Comparison of ENCODE assay signal across 14 cellular contexts in genomic region chr6:44176935-44177509, GRCh38. TPM values are rescaled to one million over a fixed set of nuclear protein-coding genes. Genes with fewer than 3 reads are reported as not detected.
DNase-seq lines count a peak whose midpoint lies in the region; ATAC-seq, FAIRE-seq and TF ChIP-seq lines count a peak whose summit lies in the region.
"Had no signal": no experiment of that assay in that cellular context is flagged by ENCODE, and none has a peak within 500 bp of the region (broad histone marks: within the 10 kb centered on the region; RNA-seq: fewer than 3 reads in every experiment).

No MANE protein-coding gene starts in this region.

- no peaks in the 10 kb centered on the region for H3K79me2 ChIP-seq in H1 (ENCODE audit: control insufficient read depth in 1 of 2, insufficient read depth in 2 of 2, low read length in 2 of 2)

- no peak overlapping the region; the same call in 1 of the 2 replicates for H4K8ac ChIP-seq in H1 (ENCODE audit: extremely low read depth, insufficient read depth, low read length)

- intact Hi-C loops in vagina (cut with DNase I), result no loop called here

- FAIRE-seq in H1 (lab: Jason Lieb, UNC), result no peak

- peaks cover 9% of the 10 kb centered on the region; the same call in 1 of the 2 replicates for H3K23me2 ChIP-seq in H1 (ENCODE audit: low read depth, low read length)

- no peaks in the 10 kb centered on the region for H3K36me3 Mint-ChIP-seq in CD8-positive, alpha-beta memory T cell
- no peaks in the 10 kb centered on the region for H3K36me3 Mint-ChIP-seq in IgD-negative memory B cell

- no peak overlapping the region for H2AK5ac ChIP-seq in H1 (ENCODE audit: low read depth, low read length)

- POLR2A ChIA-PET in CD8-positive, alpha-beta memory T cell (lab: Charles Lee), result no interaction called here
- POLR2A ChIA-PET in H1 (lab: Charles Lee; ENCODE audit: partially characterized antibody), result interaction anchor here (0.6 to 4.8 kb wide), 6 partner anchors 11 to 77 kb away, joined by 3 to 28 read pairs (median 5); partner anchors contain the start of gene HSP90AB1

- no peak for TF ChIP-seq EP300 in H1 (IDR thresholded peaks at IDR 0.05; ENCODE audit: borderline replicate concordance in 1 of 2, low read depth in 2 of 2, low read length in 2 of 2)

- H3K4me3 ChIP-seq in CD8-positive, alpha-beta memory T cell (ENCODE audit: low read length), result no peak overlapping the region
- H3K4me3 ChIP-seq in H1 (ENCODE audit: extremely low read depth in 1 of 4, insufficient read depth in 2 of 4, low read depth in 3 of 4, low read length in 4 of 4), result no peak overlapping the region
- peak overlapping the region in 1 of 2 donors; percentile 4 for H3K4me3 ChIP-seq in vagina
- H3K4me3 ChIP-seq: ovary, suprapubic skin had no signal

- peak overlapping the region; percentile 33 for H2BK120ac ChIP-seq in H1 (replicated peaks; ENCODE audit: low read depth, low read length)

- H2AFZ ChIP-seq in H1 (ENCODE audit: low read length), result no peak overlapping the region

- DNase-seq in CD8-positive, alpha-beta memory T cell, result peak; percentile 11 to 64 (median 41)
- DNase-seq in H1 (ENCODE audit: low read depth in 1 of 2, low spot score in 2 of 2) (no peak), left lobe of liver (ENCODE audit: low spot score) (no peak), vagina (ENCODE audit: extremely low spot score in 2 of 2) (no peak), EL (no peak)
- DNase-seq: DMS 273 treated with DMSO at 0.1 percent for 48 hours, heart left ventricle, NCI-H1694 treated with DMSO at 0.1 percent for 48 hours, ovary, T-helper 1 cell had no signal

- H3K14ac ChIP-seq in H1 (ENCODE audit: insufficient read length), result no peak overlapping the region

- peak overlapping the region; percentile 22; the same call in 1 of the 2 replicates for H3K18ac ChIP-seq in H1 (ENCODE audit: extremely low read depth, low read length)

- H3K27me3 Mint-ChIP-seq in CD8-positive, alpha-beta memory T cell, result peaks cover 0 to 4% of the 10 kb centered on the region in 2 donors
- peaks cover 10% of the 10 kb centered on the region for H3K27me3 Mint-ChIP-seq in IgD-negative memory B cell

- H2BK12ac ChIP-seq in H1 (ENCODE audit: low read depth, low read length), result peak overlapping the region; percentile 70; the same call in 1 of the 2 replicates

- H3K23ac ChIP-seq in H1 (ENCODE audit: insufficient read length), result no peak overlapping the region

- no peak overlapping the region for H2BK5ac ChIP-seq in H1 (ENCODE audit: low read depth, low read length)

- no peaks in the 10 kb centered on the region for H3K9me3 ChIP-seq in CD8-positive, alpha-beta memory T cell (ENCODE audit: low read length)
- H3K9me3 ChIP-seq in H1 (ENCODE audit: insufficient read depth in 2 of 2, low read depth in 1 of 2, low read length in 1 of 2) (no peaks in the 10 kb centered on the region), vagina (no peaks in the 10 kb centered on the region)
- H3K9me3 ChIP-seq: heart left ventricle, ovary, suprapubic skin had no signal

- CTCF ChIA-PET in CD8-positive, alpha-beta memory T cell (lab: Charles Lee), result interaction anchor here (0.8 to 2.3 kb wide), 4 partner anchors 17 to 128 kb away, joined by 3 to 6 read pairs (median 4); no protein-coding TSS in a partner anchor
- CTCF ChIA-PET in H1 (lab: Charles Lee; ENCODE audit: partially characterized antibody), result interaction anchor here (0.7 to 10.8 kb wide), 7 partner anchors 11 to 177 kb away, joined by 3 to 287 read pairs (median 4); partner anchors contain the start of gene SLC29A1

- H3K9me3 Mint-ChIP-seq in CD8-positive, alpha-beta memory T cell, result no peaks in the 10 kb centered on the region
- H3K9me3 Mint-ChIP-seq in IgD-negative memory B cell, result peaks cover 0 to 3% (median 0%) of the 10 kb centered on the region in 3 donors

- no peaks in the 10 kb centered on the region for H4K20me1 ChIP-seq in H1 (replicated peaks in 1 of 2; ENCODE audit: control insufficient read depth in 1 of 2, insufficient read depth in 2 of 2, low read length in 2 of 2)

- TF ChIP-seq CTCF in H1 (IDR thresholded peaks at IDR 0.05; ENCODE audit: control extremely low read depth in 1 of 3, insufficient read depth in 1 of 3, low read depth in 1 of 3, low read length in 3 of 3) (no peak), vagina (IDR thresholded peaks at IDR 0.05) (no peak)

- no peak overlapping the region for H3K4me2 ChIP-seq in H1 (ENCODE audit: insufficient read depth in 1 of 2, low read depth in 2 of 2, low read length in 2 of 2)

- no peaks in the 10 kb centered on the region for H3K27me3 ChIP-seq in CD8-positive, alpha-beta memory T cell (ENCODE audit: insufficient read depth, low read length, poor library complexity, severe bottlenecking)
- no peaks in the 10 kb centered on the region for H3K27me3 ChIP-seq in H1 (replicated peaks in 1 of 4; ENCODE audit: control insufficient read depth in 3 of 4, extremely low read depth in 1 of 4, insufficient read depth in 3 of 4, low read length in 3 of 4)
- H3K27me3 ChIP-seq in vagina, result no peaks in the 10 kb centered on the region
- H3K27me3 ChIP-seq: heart left ventricle, ovary, suprapubic skin had no signal

- WGBS in H1 (ENCODE audit: extremely low coverage in 1 of 2, insufficient coverage in 1 of 2, insufficient read length in 1 of 2, insufficient replicate concordance in 2 of 2, low coverage in 1 of 2, low lambda C conversion rate in 2 of 2, missing lambda C conversion rate in 1 of 2), 2 experiments, result 95% methylated on average over 14 of the region's 21 CpGs; no CpG with 5 or more reads in 1 of the 2 experiments

- H4K5ac ChIP-seq in H1 (ENCODE audit: insufficient read length, low read depth, low read length), result no peak overlapping the region

- H3K36me3 ChIP-seq in CD8-positive, alpha-beta memory T cell (ENCODE audit: insufficient read depth, low read length), result no peaks in the 10 kb centered on the region
- H3K36me3 ChIP-seq in H1 (ENCODE audit: control insufficient read depth in 2 of 4, insufficient read depth in 4 of 4, low read length in 3 of 4) (no peaks in the 10 kb centered on the region), vagina (no peaks in the 10 kb centered on the region)
- H3K36me3 ChIP-seq: heart left ventricle, ovary, suprapubic skin had no signal

- H3K56ac ChIP-seq in H1 (replicated peaks; ENCODE audit: insufficient read length, low read depth, low read length), result no peak overlapping the region

- no peak overlapping the region for H2BK20ac ChIP-seq in H1 (ENCODE audit: low read length)

- peaks cover 3% of the 10 kb centered on the region for H3K4me1 ChIP-seq in CD8-positive, alpha-beta memory T cell (ENCODE audit: insufficient read depth, low read length)
- H3K4me1 ChIP-seq in H1 (replicated peaks in 1 of 4; ENCODE audit: control insufficient read depth in 3 of 4, insufficient read depth in 4 of 4, low read length in 3 of 4) (peaks cover 0 to 12% (median 3%) of the 10 kb centered on the region in 4 experiments; a peak in 6 of 7 replicates), vagina (no peaks in the 10 kb centered on the region)

- H3K4ac ChIP-seq in H1 (replicated peaks; ENCODE audit: insufficient read length, low read depth, low read length), result no peak overlapping the region

- H4K91ac ChIP-seq in H1 (replicated peaks; ENCODE audit: insufficient read length, low read length), result peak overlapping the region; percentile 80

- H2BK15ac ChIP-seq in H1 (ENCODE audit: low read length), result peak overlapping the region; percentile 8; the same call in 1 of the 2 replicates

- TF ChIP-seq POLR2A in H1 (IDR thresholded peaks at IDR 0.05; ENCODE audit: control extremely low read depth in 1 of 2, low read depth in 2 of 2, low read length in 2 of 2) (no peak), vagina (IDR thresholded peaks at IDR 0.05) (no peak)

- no peaks in the 10 kb centered on the region for H3K79me1 ChIP-seq in H1 (ENCODE audit: low read depth, low read length)

- peak overlapping the region in 7 of 8 donors; percentile 7 to 79 (median 51) for H3K27ac Mint-ChIP-seq in CD8-positive, alpha-beta memory T cell
- peak overlapping the region in 1 of 3 donors; percentile 83 for H3K27ac Mint-ChIP-seq in IgD-negative memory B cell

- ATAC-seq in GM19035 (IDR thresholded peaks at IDR 0.05; ENCODE audit: unreplicated experiment) (peak; percentile 51), left lobe of liver (no peak), HG03280 (IDR thresholded peaks at IDR 0.05; ENCODE audit: unreplicated experiment) (no peak)

- H3K9ac ChIP-seq in H1 (replicated peaks in 1 of 4; ENCODE audit: extremely low read depth in 1 of 4, low read depth in 3 of 4, low read length in 3 of 4), result no peak overlapping the region

- H3K4me3 Mint-ChIP-seq in CD8-positive, alpha-beta memory T cell, result peak overlapping the region in 6 of 7 donors; percentile 38 to 64 (median 49)
- H3K4me3 Mint-ChIP-seq in IgD-negative memory B cell, result peak overlapping the region in 3 of 4 donors; percentile 30 to 75 (median 34)

- H3K27ac ChIP-seq in CD8-positive, alpha-beta memory T cell (ENCODE audit: low read depth, low read length), result no peak overlapping the region
- H3K27ac ChIP-seq in H1 (ENCODE audit: low read depth, low read length), result no peak overlapping the region
- no peak overlapping the region for H3K27ac ChIP-seq in vagina
- H3K27ac ChIP-seq: ovary had no signal

- TF ChIP-seq RAD21 in H1 (IDR thresholded peaks at IDR 0.05 in 1 of 2, conservative IDR thresholded peaks at IDR 0.05 in 1 of 2; ENCODE audit: low read depth in 2 of 2, low read length in 2 of 2), result no peak

- peaks cover 8 to 14% (median 11%) of the 10 kb centered on the region in 3 donors for H3K4me1 Mint-ChIP-seq in CD8-positive, alpha-beta memory T cell
- peaks cover 5 to 12% (median 12%) of the 10 kb centered on the region in 3 donors for H3K4me1 Mint-ChIP-seq in IgD-negative memory B cell

RNA-seq across cellular contexts. Expression of gene CAPN11, which starts 18.4 kb away (rescaled TPM):
- not detected for total RNA-seq in CD8-positive, alpha-beta memory T cell
- not detected for polyA plus RNA-seq in CD8-positive, alpha-beta memory T cell
- polyA plus RNA-seq in IgD-negative memory B cell, result not detected
- total RNA-seq in H1 (2021; fragmentation: NEBNext Ultra II Directional; extraction: Animal tissue kit (Norgen Biotek cat#: 25700)), result 0.97 and 1.2 TPM in 2 replicates
- polyA plus RNA-seq in H1 (2011; rRNA removed), result 0.95 and 1.8 TPM in 2 replicates
- polyA plus RNA-seq in H1 (2011; cell fraction: cytosol; rRNA removed), result 1.4 TPM
- polyA plus RNA-seq in H1 (2011; cell fraction: nucleus; rRNA removed), result 7.7 TPM
- 1.0 to 1.9 TPM (median 1.2 TPM) in 4 replicates for polyA plus RNA-seq in H1 (2012, experiment 1 of 2)
- polyA plus RNA-seq in H1 (2012, experiment 2 of 2), result 0.92 TPM
- 1.2 TPM for polyA plus RNA-seq in H1 (2013, experiment 1 of 2)
- 0.99 TPM for polyA plus RNA-seq in H1 (2013, experiment 2 of 2)
- polyA minus RNA-seq in H1 (2011; rRNA and poly(A)+ RNA removed), result 1.0 and 1.2 TPM in 2 replicates
- polyA minus RNA-seq in H1 (2011; cell fraction: cytosol; rRNA and poly(A)+ RNA removed), result 1.2 TPM
- 1.3 TPM for polyA minus RNA-seq in H1 (2011; cell fraction: nucleus; rRNA and poly(A)+ RNA removed)
- total RNA-seq in left lobe of liver, result 0.18 TPM
- 2.0 TPM for total RNA-seq in vagina

RNA-seq across cellular contexts. Expression of gene MYMX, which starts 39.7 kb away (rescaled TPM):
- total RNA-seq in CD8-positive, alpha-beta memory T cell, result not detected
- polyA plus RNA-seq in CD8-positive, alpha-beta memory T cell, result not detected
- polyA plus RNA-seq in IgD-negative memory B cell, result not detected
- 4.7 and 5.2 TPM in 2 replicates for total RNA-seq in H1 (2021; fragmentation: NEBNext Ultra II Directional; extraction: Animal tissue kit (Norgen Biotek cat#: 25700))
- 5.3 and 6.9 TPM in 2 replicates for polyA plus RNA-seq in H1 (2011; rRNA removed)
- 6.9 TPM for polyA plus RNA-seq in H1 (2011; cell fraction: cytosol; rRNA removed)
- 8.2 TPM for polyA plus RNA-seq in H1 (2011; cell fraction: nucleus; rRNA removed)
- polyA plus RNA-seq in H1 (2012, experiment 1 of 2), result 7.5 to 8.9 TPM (median 7.9 TPM) in 4 replicates
- 9.3 TPM for polyA plus RNA-seq in H1 (2012, experiment 2 of 2)
- 10.1 TPM for polyA plus RNA-seq in H1 (2013, experiment 1 of 2)
- 10.6 TPM for polyA plus RNA-seq in H1 (2013, experiment 2 of 2)
- 3.2 and 3.8 TPM in 2 replicates for polyA minus RNA-seq in H1 (2011; rRNA and poly(A)+ RNA removed)
- 5.0 TPM for polyA minus RNA-seq in H1 (2011; cell fraction: cytosol; rRNA and poly(A)+ RNA removed)
- 5.1 TPM for polyA minus RNA-seq in H1 (2011; cell fraction: nucleus; rRNA and poly(A)+ RNA removed)
- not detected for total RNA-seq in left lobe of liver
- not detected for total RNA-seq in vagina
- total RNA-seq: suprapubic skin had no signal

RNA-seq across cellular contexts. Expression of gene SLC29A1, which starts 46.4 kb away (rescaled TPM):
- total RNA-seq in CD8-positive, alpha-beta memory T cell, result 100 to 1,000 TPM; 116 TPM
- polyA plus RNA-seq in CD8-positive, alpha-beta memory T cell, result 3.6 TPM
- polyA plus RNA-seq in IgD-negative memory B cell, result 5.4 TPM
- 187 and 196 TPM in 2 replicates for total RNA-seq in H1 (2021; fragmentation: NEBNext Ultra II Directional; extraction: Animal tissue kit (Norgen Biotek cat#: 25700))
- polyA plus RNA-seq in H1 (2011; rRNA removed), result 558 and 626 TPM in 2 replicates
- 409 TPM for polyA plus RNA-seq in H1 (2011; cell fraction: cytosol; rRNA removed)
- 636 TPM for polyA plus RNA-seq in H1 (2011; cell fraction: nucleus; rRNA removed)
- 210 to 268 TPM (median 256 TPM) in 4 replicates for polyA plus RNA-seq in H1 (2012, experiment 1 of 2)
- polyA plus RNA-seq in H1 (2012, experiment 2 of 2), result 267 TPM
- polyA plus RNA-seq in H1 (2013, experiment 1 of 2), result 396 TPM
- polyA plus RNA-seq in H1 (2013, experiment 2 of 2), result 418 TPM
- polyA minus RNA-seq in H1 (2011; rRNA and poly(A)+ RNA removed), result 456 and 664 TPM in 2 replicates
- 124 TPM for polyA minus RNA-seq in H1 (2011; cell fraction: cytosol; rRNA and poly(A)+ RNA removed)
- polyA minus RNA-seq in H1 (2011; cell fraction: nucleus; rRNA and poly(A)+ RNA removed), result 168 TPM
- total RNA-seq in left lobe of liver, result 37.5 TPM
- 51.1 TPM for total RNA-seq in vagina

RNA-seq across cellular contexts. Expression of gene TMEM63B, which starts 49.7 kb away (rescaled TPM):
- 10 to 100 TPM; 18.4 to 20.3 TPM for total RNA-seq in CD8-positive, alpha-beta memory T cell
- 1.9 TPM for polyA plus RNA-seq in CD8-positive, alpha-beta memory T cell
- polyA plus RNA-seq in IgD-negative memory B cell, result 2.8 TPM
- total RNA-seq in H1 (2021; fragmentation: NEBNext Ultra II Directional; extraction: Animal tissue kit (Norgen Biotek cat#: 25700)), result 60.5 and 61.1 TPM in 2 replicates
- polyA plus RNA-seq in H1 (2011; rRNA removed), result 96.8 and 110 TPM in 2 replicates
- polyA plus RNA-seq in H1 (2011; cell fraction: cytosol; rRNA removed), result 71.4 TPM
- polyA plus RNA-seq in H1 (2011; cell fraction: nucleus; rRNA removed), result 196 TPM
- polyA plus RNA-seq in H1 (2012, experiment 1 of 2), result 37.4 to 68.7 TPM (median 63.1 TPM) in 4 replicates
- polyA plus RNA-seq in H1 (2012, experiment 2 of 2), result 49.0 TPM
- polyA plus RNA-seq in H1 (2013, experiment 1 of 2), result 64.8 TPM
- polyA plus RNA-seq in H1 (2013, experiment 2 of 2), result 66.3 TPM
- polyA minus RNA-seq in H1 (2011; rRNA and poly(A)+ RNA removed), result 116 and 125 TPM in 2 replicates
- polyA minus RNA-seq in H1 (2011; cell fraction: cytosol; rRNA and poly(A)+ RNA removed), result 46.4 TPM
- 41.6 TPM for polyA minus RNA-seq in H1 (2011; cell fraction: nucleus; rRNA and poly(A)+ RNA removed)
- 38.0 TPM for total RNA-seq in left lobe of liver
- total RNA-seq in vagina, result 32.4 TPM

RNA-seq across cellular contexts. Expression of gene MRPL14, which starts 49.8 kb away (rescaled TPM):
- 10 to 100 TPM; 48.5 to 48.7 TPM for total RNA-seq in CD8-positive, alpha-beta memory T cell
- 108 TPM for polyA plus RNA-seq in CD8-positive, alpha-beta memory T cell
- polyA plus RNA-seq in IgD-negative memory B cell (70.6 TPM), H1 (2011; rRNA removed) (97.1 and 105 TPM in 2 replicates)
- 81.8 and 82.0 TPM in 2 replicates for total RNA-seq in H1 (2021; fragmentation: NEBNext Ultra II Directional; extraction: Animal tissue kit (Norgen Biotek cat#: 25700))
- 93.0 TPM for polyA plus RNA-seq in H1 (2011; cell fraction: cytosol; rRNA removed)
- 84.9 TPM for polyA plus RNA-seq in H1 (2011; cell fraction: nucleus; rRNA removed)
- polyA plus RNA-seq in H1 (2012, experiment 1 of 2), result 102 to 123 TPM (median 115 TPM) in 4 replicates
- polyA plus RNA-seq in H1 (2012, experiment 2 of 2), result 122 TPM
- polyA plus RNA-seq in H1 (2013, experiment 1 of 2), result 81.1 TPM
- 86.4 TPM for polyA plus RNA-seq in H1 (2013, experiment 2 of 2)
- 32.7 and 33.0 TPM in 2 replicates for polyA minus RNA-seq in H1 (2011; rRNA and poly(A)+ RNA removed)
- 28.1 TPM for polyA minus RNA-seq in H1 (2011; cell fraction: cytosol; rRNA and poly(A)+ RNA removed)
- polyA minus RNA-seq in H1 (2011; cell fraction: nucleus; rRNA and poly(A)+ RNA removed), result 20.0 TPM
- total RNA-seq in left lobe of liver (35.3 TPM), vagina (36.1 TPM)

Comparison
In these comparisons a context has a peak if more than half of its experiments do, and no peak if none do; other contexts are left out.
1. DNase-seq: peak in CD8-positive, alpha-beta memory T cell (5 of 5); none in H1 (0 of 2), left lobe of liver (single experiment), vagina (0 of 2) and EL (single experiment).